31 cellular contexts compared by ENCODE assay signal in the genomic region with DNA sequence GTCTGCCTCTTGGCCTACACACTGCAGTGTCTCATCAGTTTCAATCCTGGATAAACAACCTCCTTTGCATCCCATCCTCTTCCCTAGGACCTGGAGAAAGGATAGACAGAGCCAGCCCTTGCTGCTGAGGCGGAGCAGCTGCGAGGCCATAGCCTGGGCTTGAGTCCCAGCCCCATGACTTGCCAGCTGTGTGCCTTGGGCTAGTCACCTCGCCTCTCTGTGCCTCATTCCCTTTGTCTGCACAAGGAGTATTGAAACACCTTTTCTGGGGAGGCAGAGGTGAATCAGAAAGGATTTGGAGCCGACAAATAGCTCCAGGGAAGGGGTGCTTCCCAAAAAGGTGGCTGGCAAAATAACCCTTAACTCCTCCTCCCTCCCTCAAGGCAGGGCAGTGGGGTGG.
A peak's percentile ranks its signal among the peaks of the same experiment; 100 is the strongest.
DNase-seq lines count a peak whose midpoint lies in the region; ATAC-seq, FAIRE-seq and TF ChIP-seq lines count a peak whose summit lies in the region.
"Had no signal": no experiment of that assay in that cellular context is flagged by ENCODE, and none has a peak within 500 bp of the region (broad histone marks: within the 10 kb centered on the region; RNA-seq: fewer than 3 reads in every experiment).

No MANE protein-coding gene starts in this region.

- ATAC-seq in A549 (peak; percentile 8 to 27; a peak in 2 of 6 replicates), GM19467 (IDR thresholded peaks at IDR 0.05; ENCODE audit: unreplicated experiment) (no peak), left lung (no peak)
- ATAC-seq: GM12878 had no signal

- TF ChIP-seq RAD21 in A549 (conservative IDR thresholded peaks at IDR 0.05 in 1 of 2, IDR thresholded peaks at IDR 0.05 in 1 of 2) = no peak

- intact Hi-C loops in left lung (cut with DNase I) = no loop called here

- H3K36me3 ChIP-seq in BLaER1 (no peaks in the 10 kb centered on the region), keratinocyte (ENCODE audit: control insufficient read depth in 2 of 2, extremely low read depth in 1 of 2, insufficient read depth in 2 of 2, low read length in 2 of 2) (no peaks in the 10 kb centered on the region), left lung (no peaks in the 10 kb centered on the region)
- H3K36me3 ChIP-seq: adrenal gland, lower lobe of right lung, thoracic aorta, vagina, WERI-Rb-1 had no signal

- CTCF ChIA-PET in A549 (lab: Yijun Ruan, JAX) = interaction anchor here (3.9 kb wide), 1 partner anchor 19 kb away, joined by 14 read pairs; no protein-coding TSS in a partner anchor

- peaks cover 2 to 6% (median 4%) of the 10 kb centered on the region in 5 experiments for H3K9me3 Mint-ChIP-seq in brain
- H3K9me3 Mint-ChIP-seq: activated T-cell treated with anti-CD3 and anti-CD28 coated beads, Interleukin-2, amount 50 U/mL, for 24 hours; HFFc6 had no signal

- dilution Hi-C loops in keratinocyte (cut with MboI; ENCODE audit: extremely low pct_ligation_motif_present, low sequenced_read_pairs) = no loop called here

- H3K27me3 ChIP-seq in BLaER1 (no peaks in the 10 kb centered on the region), keratinocyte (ENCODE audit: control insufficient read depth, extremely low read depth, insufficient read depth, low read length) (no peaks in the 10 kb centered on the region), left lung (peaks cover 0 to 7% of the 10 kb centered on the region in 2 donors)
- H3K27me3 ChIP-seq: adrenal gland, vagina had no signal

- no peaks in the 10 kb centered on the region for H4K20me1 ChIP-seq in BLaER1
- H4K20me1 ChIP-seq in keratinocyte (ENCODE audit: control insufficient read depth, extremely low read depth, insufficient read depth, low read length) = no peaks in the 10 kb centered on the region

- H3K4me3 ChIP-seq in A549 (no peak overlapping the region), BLaER1 (no peak overlapping the region), keratinocyte (ENCODE audit: control insufficient read depth in 2 of 3, extremely low read depth in 1 of 3, insufficient read depth in 2 of 3, low read depth in 1 of 3, low read length in 3 of 3) (no peak overlapping the region), left lung (no peak overlapping the region)
- H3K4me3 ChIP-seq: adrenal gland, GM12878, lower lobe of right lung, thoracic aorta, vagina had no signal

- peak overlapping the region; percentile 42 for H2AFZ ChIP-seq in keratinocyte (ENCODE audit: control insufficient read depth, low read length)

- TF ChIP-seq POLR2A in A549 (IDR thresholded peaks at IDR 0.05; ENCODE audit: low read length) = no peak

- H3K27ac ChIP-seq in A549 (no peak overlapping the region), BLaER1 (no peak overlapping the region), keratinocyte (ENCODE audit: control insufficient read depth, insufficient read depth, low read length) (peak overlapping the region; percentile 34), left lung (no peak overlapping the region)
- H3K27ac ChIP-seq: adrenal gland, HL-60, lower lobe of right lung, thoracic aorta, vagina, WERI-Rb-1 had no signal

- no peaks in the 10 kb centered on the region for H3K9me1 ChIP-seq in keratinocyte (ENCODE audit: control insufficient read depth, extremely low read depth, insufficient read depth, low read length)

- peaks cover 56% of the 10 kb centered on the region for H3K4me1 Mint-ChIP-seq in brain
- H3K4me1 Mint-ChIP-seq: CD4-positive, CD25-positive, alpha-beta regulatory T cell; neural crest cell had no signal

- H3K4me1 ChIP-seq in A549 (no peaks in the 10 kb centered on the region), BLaER1 (peaks cover 63% of the 10 kb centered on the region), keratinocyte (ENCODE audit: control insufficient read depth, extremely low read depth, insufficient read depth, low read length) (peaks cover 23% of the 10 kb centered on the region), left lung (no peaks in the 10 kb centered on the region)
- H3K4me1 ChIP-seq: adrenal gland, lower lobe of right lung had no signal

- POLR2A ChIA-PET in A549 (lab: Yijun Ruan, JAX) = no interaction called here

- H3K36me3 Mint-ChIP-seq in brain = no peaks in the 10 kb centered on the region
- H3K36me3 Mint-ChIP-seq: CD4-positive, CD25-positive, alpha-beta regulatory T cell had no signal

- H3K27me3 Mint-ChIP-seq in brain = peaks cover 12% of the 10 kb centered on the region
- H3K27me3 Mint-ChIP-seq: CD4-positive, CD25-positive, alpha-beta regulatory T cell had no signal

- 28% methylated on average over 4 of the region's 4 CpGs for WGBS in A549 (ENCODE audit: missing lambda C conversion rate)

- no peak for TF ChIP-seq CTCF in A549 (IDR thresholded peaks at IDR 0.05)
- no peak for TF ChIP-seq CTCF in brain (conservative IDR thresholded peaks at IDR 0.05)
- TF ChIP-seq CTCF in keratinocyte (optimal IDR thresholded peaks at IDR 0.05 in 1 of 3, IDR thresholded peaks at IDR 0.05 in 1 of 3, conservative IDR thresholded peaks at IDR 0.05 in 1 of 3; ENCODE audit: extremely low read depth in 1 of 3, insufficient read depth in 2 of 3, low read length in 3 of 3) = no peak
- TF ChIP-seq CTCF in left lung (IDR thresholded peaks at IDR 0.05) = no peak

- H3K4me2 ChIP-seq in A549 (no peak overlapping the region), BLaER1 (peak overlapping the region; percentile 72), keratinocyte (ENCODE audit: control insufficient read depth, extremely low read depth, insufficient read depth, low read depth, low read length) (peak overlapping the region; percentile 57)

- peak overlapping the region in 4 of 5 experiments; percentile 90 to 97 (median 92) for H3K27ac Mint-ChIP-seq in brain
- H3K27ac Mint-ChIP-seq: activated T-cell treated with anti-CD3 and anti-CD28 coated beads, Interleukin-2, amount 50 U/mL, for 24 hours; CD4-positive, CD25-positive, alpha-beta regulatory T cell; HFFc6 had no signal

- no peak for TF ChIP-seq EP300 in A549 (IDR thresholded peaks at IDR 0.05)

- H3K9me3 ChIP-seq in A549 (peaks cover 4% of the 10 kb centered on the region; the same call in 1 of the 3 replicates), BLaER1 (peaks cover 4% of the 10 kb centered on the region; the same call in 1 of the 2 replicates), keratinocyte (ENCODE audit: control insufficient read depth, low read depth, low read length) (no peaks in the 10 kb centered on the region), left lung (no peaks in the 10 kb centered on the region)
- H3K9me3 ChIP-seq: adrenal gland, lower lobe of right lung, thoracic aorta, vagina had no signal

- no peak overlapping the region for H3K4me3 Mint-ChIP-seq in brain
- H3K4me3 Mint-ChIP-seq: activated T-cell treated with anti-CD3 and anti-CD28 coated beads, Interleukin-2, amount 50 U/mL, for 24 hours; CD4-positive, CD25-positive, alpha-beta regulatory T cell; HFFc6; neural crest cell had no signal

- H3K9ac ChIP-seq in BLaER1 (no peak overlapping the region), keratinocyte (ENCODE audit: control insufficient read depth, extremely low read depth, insufficient read depth, low read length) (peak overlapping the region; percentile 45)

- no peaks in the 10 kb centered on the region for H3K79me2 ChIP-seq in keratinocyte (ENCODE audit: control insufficient read depth, insufficient read depth, low read length)

- DNase-seq in A549 (ENCODE audit: low read depth in 1 of 2, low spot score in 1 of 2) (no peak), keratinocyte (ENCODE audit: low read depth, low spot score) (no peak), NCI-H1048 (lab: John Stamatoyannopoulos, UW) (no peak), NCI-H1417 treated with DMSO at 0.1 percent for 48 hours (lab: John Stamatoyannopoulos, UW) (no peak), left lung (no peak)
- DNase-seq: activated CD4-positive, alpha-beta T cell treated with anti-CD3 and anti-CD28 coated beads for 48 hours; activated gamma-delta T cell treated with Interleukin-2 at 50 U/mL for 16 hours; CD4-positive, CD25-positive, alpha-beta regulatory T cell; EL; HFFc6; Karpas-422; lower lobe of right lung; NCI-H187; NCI-H2171 treated with DMSO at 0.1 percent for 48 hours; NCI-H524; posterior cingulate gyrus; SHP77 treated with DMSO at 0.1 percent for 48 hours; stimulated activated naive CD8-positive, alpha-beta T cell treated with anti-CD3 and anti-CD28 coated beads, Interleukin-15, Interleukin-2, amounts not matched to agents 100 U/mL and 50 U/mL, for 24 hours had no signal

- no peak for FAIRE-seq in A549 (lab: Jason Lieb, UNC)
- FAIRE-seq in keratinocyte (lab: Jason Lieb, UNC) = peak; percentile 86
- FAIRE-seq: D721Med, GM12878, islet of Langerhans had no signal

TF ChIP-seq in A549, 52 proteins besides CTCF, POLR2A, EP300 and RAD21:
- TF ChIP-seq CHD4 (IDR thresholded peaks at IDR 0.05; ENCODE audit: borderline replicate concordance) (no peak), ESRRA (IDR thresholded peaks at IDR 0.05; ENCODE audit: borderline replicate concordance, low read length) (no peak)
TF ChIP-seq in A549: peak in this region for 0.

Comparison
In these comparisons a context has a peak if more than half of its experiments do, and no peak if none do; other contexts are left out.
1. ATAC-seq: peak in A549 (2 of 2); none in GM19467 (single experiment) and left lung (single experiment).